ENCODE assay signal across 8 cellular contexts in genomic region chr15:68821190-68821897, GRCh38. TPM values are rescaled to one million over a fixed set of nuclear protein-coding genes. Genes with fewer than 3 reads are reported as not detected.
DNase-seq lines count a peak whose midpoint lies in the region; ATAC-seq and TF ChIP-seq lines count a peak whose summit lies in the region.

No MANE protein-coding gene starts in this region.

- peak; percentile 11 for ATAC-seq in GM21528 (IDR thresholded peaks at IDR 0.05; ENCODE audit: low FRiP score, unreplicated experiment)

- no TSS peak for BruUV-seq in Calu3 (replicated peaks; lab: Mats Ljungman, UMichigan)

- peak overlapping the region; percentile 60 to 66 for H3K9ac ChIP-seq in stomach smooth muscle (ENCODE audit: low read length in 2 of 2)

- H3K4me1 ChIP-seq in stomach smooth muscle (ENCODE audit: control insufficient read depth, insufficient read depth, low read length) = peaks cover 12% of the 10 kb centered on the region

- no peaks in the 10 kb centered on the region for H3K36me3 ChIP-seq in stomach smooth muscle (ENCODE audit: control insufficient read depth in 2 of 2, insufficient read depth in 2 of 2, low read length in 2 of 2)

- peaks cover 14% of the 10 kb centered on the region for H3K4me1 Mint-ChIP-seq in Calu3 (ENCODE audit: low read depth, unreplicated experiment)

- H3K27me3 ChIP-seq in layer of hippocampus (ENCODE audit: control insufficient read depth, insufficient read depth, low read length) = no peaks in the 10 kb centered on the region
- no peaks in the 10 kb centered on the region for H3K27me3 ChIP-seq in stomach smooth muscle (ENCODE audit: control insufficient read depth in 1 of 2, insufficient read depth in 2 of 2, low read length in 2 of 2)

- peak overlapping the region; percentile 96 for H3K4me3 Mint-ChIP-seq in Calu3 (ENCODE audit: low read depth, unreplicated experiment)

- no peaks in the 10 kb centered on the region for H3K9me3 ChIP-seq in stomach smooth muscle (ENCODE audit: control insufficient read depth in 2 of 2, low read length in 2 of 2)

- peak overlapping the region; percentile 88 for H3K27ac Mint-ChIP-seq in Calu3 (ENCODE audit: unreplicated experiment)

- no peak for TF ChIP-seq CTCF in Calu3 (IDR thresholded peaks at IDR 0.05; ENCODE audit: unreplicated experiment)

- H3K27ac ChIP-seq in layer of hippocampus (ENCODE audit: low read depth, low read length) = peak overlapping the region; percentile 96
- peak overlapping the region; percentile 92 for H3K27ac ChIP-seq in stomach smooth muscle (ENCODE audit: low read length)

- peak overlapping the region; percentile 89 for H3K4me3 ChIP-seq in Jurkat, Clone E6-1 (ENCODE audit: low read length)
- H3K4me3 ChIP-seq in stomach smooth muscle (ENCODE audit: low read length in 2 of 2) = peak overlapping the region; percentile 83 to 92

- peaks cover 58% of the 10 kb centered on the region for H3K36me3 Mint-ChIP-seq in Calu3 (ENCODE audit: insufficient read depth, unreplicated experiment)

- DNase-seq in Calu3 (no peak), astrocyte of the hippocampus (ENCODE audit: low read depth, low spot score) (peak; percentile 33), NCI-H2029 (lab: John Stamatoyannopoulos, UW) (no peak), DMS79 (lab: John Stamatoyannopoulos, UW) (no peak)
- DNase-seq in Jurkat, Clone E6-1 (ENCODE audit: low read depth, low spot score) = no peak

- CTCF ChIA-PET in Calu3 (lab: Charles Lee) = interaction anchor here (0.6 kb wide), 2 partner anchors 9 to 722 kb away, joined by 4 to 13 read pairs; no protein-coding TSS in a partner anchor

- no peaks in the 10 kb centered on the region for H3K9me3 Mint-ChIP-seq in Calu3 (ENCODE audit: low read depth, unreplicated experiment)

- no peaks in the 10 kb centered on the region for H3K27me3 Mint-ChIP-seq in Calu3 (ENCODE audit: unreplicated experiment)

- intact Hi-C loops in Calu3 (cut with micrococcal nuclease; ENCODE audit: unreplicated experiment) = no loop called here

RNA-seq across cellular contexts. Expression of gene ANP32A, which starts 0.6 kb away (rescaled TPM):
- 250 and 267 TPM in 2 replicates for total RNA-seq in Calu3 (2022)
- polyA plus RNA-seq in Jurkat, Clone E6-1 (2012; ENCODE audit: insufficient read depth, insufficient read length) = 632 TPM
